In genomic region chr3:194714122-194714425, GRCh38 we compare ENCODE assay signal across 35 cellular contexts.
"Had no signal": no experiment of that assay in that cellular context is flagged by ENCODE, and none has a peak within 500 bp of the region (broad histone marks: within the 10 kb centered on the region; RNA-seq: fewer than 3 reads in every experiment).

No MANE protein-coding gene starts in this region.

- H3K9me3 ChIP-seq: adrenal gland, body of pancreas, breast epithelium had no signal

- DNase-seq: activated B cell treated with CpG ODN at 0.5 μM for 24 hours; activated CD4-positive, alpha-beta memory T cell treated with anti-CD3 and anti-CD28 coated beads for 36 hours; activated CD4-positive, alpha-beta T cell treated with anti-CD3 and anti-CD28 coated beads for 4 hours; activated CD4-positive, alpha-beta T cell treated with anti-CD3 and anti-CD28 coated beads, Interleukin-2, amount 10 ng/mL, durations not matched to agents 24 days and 14 days; activated CD4-positive, alpha-beta T cell treated with anti-CD3 and anti-CD28 coated beads, Interleukin-2, amount 50 U/mL, for 1 hour; activated CD4-positive, alpha-beta T cell treated with anti-CD3 and anti-CD28 coated beads, Interleukin-2, amount 50 U/mL, for 4 hours; activated CD4-positive, CD25-positive, alpha-beta regulatory T cell treated with anti-CD3 and anti-CD28 coated beads, Interleukin-2, amount 50 U/mL, for 72 hours; activated CD8-positive, alpha-beta memory T cell treated with anti-CD3 and anti-CD28 coated beads, Interleukin-2, amount 50 U/mL, for 4 hours; activated CD8-positive, alpha-beta T cell treated with anti-CD3 and anti-CD28 coated beads for 36 hours; activated effector memory CD4-positive, alpha-beta T cell treated with anti-CD3 and anti-CD28 coated beads, Interleukin-2, amount 50 U/mL, for 16 hours; activated gamma-delta T cell treated with Interleukin-2 at 50 U/mL for 16 hours; activated naive CD4-positive, alpha-beta T cell; activated naive CD4-positive, alpha-beta T cell treated with anti-CD3 and anti-CD28 coated beads for 36 hours; activated naive CD4-positive, alpha-beta T cell treated with anti-CD3 and anti-CD28 coated beads, Interleukin-2, amount 50 U/mL, for 16 hours; activated naive CD8-positive, alpha-beta T cell treated with anti-CD3 and anti-CD28 coated beads for 36 hours; activated T-cell treated with anti-CD3 and anti-CD28 coated beads for 4 hours; activated T-cell treated with anti-CD3 and anti-CD28 coated beads, Interleukin-2, amount 50 U/mL, for 1 hour; activated T-cell treated with anti-CD3 and anti-CD28 coated beads, Interleukin-2, amount 50 U/mL, for 4 hours; activated T-cell treated with anti-CD3 and anti-CD28 coated beads, Interleukin-2, amount 50 U/mL, for 72 hours; adrenal gland; amniotic stem cell; aorta; body of pancreas; brain microvascular endothelial cell; T-helper 1 cell; T-helper 2 cell; T-helper 9 cell had no signal

- H3K27me3 ChIP-seq: adrenal gland, body of pancreas, brain microvascular endothelial cell, breast epithelium had no signal

- H3K4me1 Mint-ChIP-seq: activated B cell treated with CpG ODN at 0.5 μM for 24 hours; activated CD4-positive, alpha-beta T cell treated with anti-CD3 and anti-CD28 coated beads, Interleukin-2, amount 10 ng/mL, durations not matched to agents 24 days and 14 days; activated naive CD8-positive, alpha-beta T cell treated with anti-CD3 and anti-CD28 coated beads for 36 hours had no signal

- H3K9me3 Mint-ChIP-seq: activated B cell treated with CpG ODN at 0.5 μM for 24 hours; activated CD4-positive, alpha-beta memory T cell treated with anti-CD3 and anti-CD28 coated beads for 36 hours; activated CD4-positive, alpha-beta T cell treated with anti-CD3 and anti-CD28 coated beads, Interleukin-2, amount 10 ng/mL, durations not matched to agents 24 days and 14 days; activated CD8-positive, alpha-beta T cell treated with anti-CD3 and anti-CD28 coated beads for 36 hours; activated naive CD4-positive, alpha-beta T cell treated with anti-CD3 and anti-CD28 coated beads for 36 hours; activated naive CD4-positive, alpha-beta T cell treated with anti-CD3 and anti-CD28 coated beads, Interleukin-2, amount 50 U/mL, for 72 hours; activated naive CD8-positive, alpha-beta T cell treated with anti-CD3 and anti-CD28 coated beads for 36 hours; activated T-cell treated with anti-CD3 and anti-CD28 coated beads, Interleukin-2, amount 50 U/mL, for 4 hours; activated T-cell treated with anti-CD3 and anti-CD28 coated beads, Interleukin-2, amount 50 U/mL, for 72 hours; activated T-helper 1 cell treated with anti-CD3 and anti-CD28 coated beads, Interleukin-12 subunit alpha, Interleukin-12 subunit beta, Interleukin-2, Interleukin-4 antibody, amounts not matched to agents 30 ng/mL and 10 ng/mL and 1 ng/mL, durations not matched to agents 14 hours and 24 hours and 36 hours; activated T-helper 17 cell treated with anti-CD3 and anti-CD28 coated beads, Interleukin-2, amount 50 U/mL, for 72 hours; central memory CD8-positive, alpha-beta T cell; T-helper 1 cell treated with Interleukin-12 subunit alpha and Interleukin-12 subunit beta and Interleukin-4 antibody, amounts not matched to agents 30 μg/mL and 1 μg/mL, for 36 hours; T-helper 2 cell treated with Interferon-gamma antibody and Interleukin-4, amounts not matched to agents 5 μg/mL and 100 μg/mL, for 36 hours had no signal

- H3K27me3 Mint-ChIP-seq: activated B cell treated with CpG ODN at 0.5 μM for 24 hours; activated CD8-positive, alpha-beta T cell treated with anti-CD3 and anti-CD28 coated beads for 36 hours; activated naive CD8-positive, alpha-beta T cell treated with anti-CD3 and anti-CD28 coated beads for 36 hours; activated T-helper 17 cell treated with anti-CD3 and anti-CD28 coated beads, Interleukin-2, amount 50 U/mL, for 72 hours; central memory CD8-positive, alpha-beta T cell had no signal

- H3K4me3 Mint-ChIP-seq: activated B cell treated with CpG ODN at 0.5 μM for 24 hours; activated CD4-positive, alpha-beta memory T cell treated with anti-CD3 and anti-CD28 coated beads for 36 hours; activated CD4-positive, alpha-beta T cell treated with anti-CD3 and anti-CD28 coated beads, Interleukin-2, amount 10 ng/mL, durations not matched to agents 24 days and 14 days; activated CD8-positive, alpha-beta T cell treated with anti-CD3 and anti-CD28 coated beads for 36 hours; activated naive CD4-positive, alpha-beta T cell treated with anti-CD3 and anti-CD28 coated beads for 36 hours; activated naive CD8-positive, alpha-beta T cell treated with anti-CD3 and anti-CD28 coated beads for 36 hours; activated T-cell treated with anti-CD3 and anti-CD28 coated beads, Interleukin-2, amount 50 U/mL, for 4 hours; activated T-cell treated with anti-CD3 and anti-CD28 coated beads, Interleukin-2, amount 50 U/mL, for 72 hours; activated T-helper 1 cell treated with anti-CD3 and anti-CD28 coated beads, Interleukin-12 subunit alpha, Interleukin-12 subunit beta, Interleukin-2, Interleukin-4 antibody, amounts not matched to agents 30 ng/mL and 10 ng/mL and 1 ng/mL, durations not matched to agents 14 hours and 24 hours and 36 hours; activated T-helper 17 cell treated with anti-CD3 and anti-CD28 coated beads, Interleukin-2, amount 50 U/mL, for 72 hours; central memory CD8-positive, alpha-beta T cell; T-helper 1 cell treated with Interleukin-12 subunit alpha and Interleukin-12 subunit beta and Interleukin-4 antibody, amounts not matched to agents 30 μg/mL and 1 μg/mL, for 36 hours; T-helper 2 cell treated with Interferon-gamma antibody and Interleukin-4, amounts not matched to agents 5 μg/mL and 100 μg/mL, for 36 hours had no signal

- H3K36me3 Mint-ChIP-seq: activated CD4-positive, alpha-beta memory T cell treated with anti-CD3 and anti-CD28 coated beads for 36 hours; activated naive CD4-positive, alpha-beta T cell treated with anti-CD3 and anti-CD28 coated beads, Interleukin-2, amount 50 U/mL, for 72 hours; activated naive CD8-positive, alpha-beta T cell treated with anti-CD3 and anti-CD28 coated beads for 36 hours had no signal

- H3K4me1 ChIP-seq: adrenal gland, breast epithelium had no signal

- ATAC-seq: activated CD8-positive, alpha-beta T cell treated with anti-CD3 and anti-CD28 coated beads for 36 hours; activated naive CD4-positive, alpha-beta T cell treated with anti-CD3 and anti-CD28 coated beads, Interleukin-2, amount 50 U/mL, for 72 hours; activated T-cell treated with anti-CD3 and anti-CD28 coated beads, Interleukin-2, amount 50 U/mL, for 4 hours; activated T-cell treated with anti-CD3 and anti-CD28 coated beads, Interleukin-2, amount 50 U/mL, for 72 hours; activated T-helper 17 cell treated with anti-CD3 and anti-CD28 coated beads, Interleukin-2, amount 50 U/mL, for 72 hours; body of pancreas had no signal

- H3K27ac ChIP-seq: adrenal gland, body of pancreas, brain microvascular endothelial cell, VCaP had no signal

- H3K27ac Mint-ChIP-seq: activated B cell treated with CpG ODN at 0.5 μM for 24 hours; activated CD4-positive, alpha-beta memory T cell treated with anti-CD3 and anti-CD28 coated beads for 36 hours; activated CD4-positive, alpha-beta T cell treated with anti-CD3 and anti-CD28 coated beads, Interleukin-2, amount 10 ng/mL, durations not matched to agents 24 days and 14 days; activated CD8-positive, alpha-beta T cell treated with anti-CD3 and anti-CD28 coated beads for 36 hours; activated naive CD4-positive, alpha-beta T cell treated with anti-CD3 and anti-CD28 coated beads for 36 hours; activated naive CD4-positive, alpha-beta T cell treated with anti-CD3 and anti-CD28 coated beads, Interleukin-2, amount 50 U/mL, for 72 hours; activated naive CD8-positive, alpha-beta T cell treated with anti-CD3 and anti-CD28 coated beads for 36 hours; activated T-cell treated with anti-CD3 and anti-CD28 coated beads, Interleukin-2, amount 50 U/mL, for 72 hours; activated T-helper 1 cell treated with anti-CD3 and anti-CD28 coated beads, Interleukin-12 subunit alpha, Interleukin-12 subunit beta, Interleukin-2, Interleukin-4 antibody, amounts not matched to agents 30 ng/mL and 10 ng/mL and 1 ng/mL, durations not matched to agents 14 hours and 24 hours and 36 hours; activated T-helper 17 cell treated with anti-CD3 and anti-CD28 coated beads, Interleukin-2, amount 50 U/mL, for 72 hours; T-helper 1 cell treated with Interleukin-12 subunit alpha and Interleukin-12 subunit beta and Interleukin-4 antibody, amounts not matched to agents 30 μg/mL and 1 μg/mL, for 36 hours; T-helper 2 cell treated with Interferon-gamma antibody and Interleukin-4, amounts not matched to agents 5 μg/mL and 100 μg/mL, for 36 hours had no signal

- H3K36me3 ChIP-seq: adrenal gland, brain microvascular endothelial cell, breast epithelium had no signal

- H3K4me3 ChIP-seq: adrenal gland, body of pancreas, breast epithelium had no signal
